11 cellular contexts compared by ENCODE assay signal in genomic region chr21:44444286-44444931, GRCh38. TPM values are rescaled to one million over a fixed set of nuclear protein-coding genes. Genes with fewer than 3 reads are reported as not detected.
DNase-seq lines count a peak whose midpoint lies in the region; ATAC-seq, FAIRE-seq and TF ChIP-seq lines count a peak whose summit lies in the region.
"Had no signal": no experiment of that assay in that cellular context is flagged by ENCODE, and none has a peak within 500 bp of the region (broad histone marks: within the 10 kb centered on the region; RNA-seq: fewer than 3 reads in every experiment).

No MANE protein-coding gene starts in this region.

- no peaks in the 10 kb centered on the region for H3K79me2 ChIP-seq in OCI-LY1 (ENCODE audit: insufficient read depth, low read length)

- no peak overlapping the region for H3K9ac ChIP-seq in OCI-LY1 (ENCODE audit: low read length)

- H3K4me3 ChIP-seq in A549 (no peak overlapping the region), OCI-LY1 (ENCODE audit: low read depth, low read length, poor library complexity, severe bottlenecking) (no peak overlapping the region), coronary artery (no peak overlapping the region)

- CTCF ChIA-PET in A549 (lab: Yijun Ruan, JAX): interaction anchor here (0.5 to 0.9 kb wide), 2 partner anchors 38 to 278 kb away, joined by 3 to 4 read pairs; no protein-coding TSS in a partner anchor

- peak in 1 of 2 experiments; percentile 13 for DNase-seq in A549 (ENCODE audit: low read depth in 1 of 2, low spot score in 1 of 2)
- DNase-seq in ELR (ENCODE audit: low read depth): peak; percentile 6
- peak; percentile 35 for DNase-seq in iPS DF 19.7 (ENCODE audit: low read depth, low spot score)
- no peak for DNase-seq in GM03348 (ENCODE audit: low spot score)
- DNase-seq in GM12891 (ENCODE audit: insufficient read length, low spot score): no peak
- no peak for DNase-seq in DMS79 (lab: John Stamatoyannopoulos, UW)
- no peak for DNase-seq in coronary artery (ENCODE audit: low spot score)
- DNase-seq: foreskin melanocyte, NCI-H1417 treated with DMSO at 0.1 percent for 48 hours, retina had no signal

- no peaks in the 10 kb centered on the region for H3F3A ChIP-seq in OCI-LY1 (ENCODE audit: insufficient read depth, low read length)

- H3K27me3 ChIP-seq in OCI-LY1 (ENCODE audit: insufficient read depth, low read length): no peaks in the 10 kb centered on the region

- FAIRE-seq in A549 (lab: Jason Lieb, UNC) (no peak), GM12891 (lab: Jason Lieb, UNC) (no peak)

- H3K4me1 ChIP-seq in A549: no peaks in the 10 kb centered on the region
- H3K4me1 ChIP-seq in OCI-LY1 (ENCODE audit: insufficient read depth, low read length, severe bottlenecking): no peaks in the 10 kb centered on the region

- no peaks in the 10 kb centered on the region for H3K36me3 ChIP-seq in OCI-LY1 (ENCODE audit: insufficient read depth, low read length)

- TF ChIP-seq POLR2A in A549 (IDR thresholded peaks at IDR 0.05; ENCODE audit: low read length) (no peak), GM12891 (IDR thresholded peaks at IDR 0.05; ENCODE audit: low read depth, low read length) (no peak)

- POLR2A ChIA-PET in A549 (lab: Yijun Ruan, JAX): no interaction called here

- no peak for TF ChIP-seq RAD21 in A549 (conservative IDR thresholded peaks at IDR 0.05 in 1 of 2, IDR thresholded peaks at IDR 0.05 in 1 of 2)

- no peak for TF ChIP-seq CTCF in A549 (IDR thresholded peaks at IDR 0.05)
- TF ChIP-seq CTCF in OCI-LY1 (IDR thresholded peaks at IDR 0.05; ENCODE audit: low read length): peak; percentile 48
- TF ChIP-seq CTCF in coronary artery (IDR thresholded peaks at IDR 0.05): no peak

- H4K20me1 ChIP-seq in OCI-LY1 (ENCODE audit: insufficient read depth, low read length): no peaks in the 10 kb centered on the region

- H3K9me3 ChIP-seq in A549 (no peaks in the 10 kb centered on the region), OCI-LY1 (ENCODE audit: low read length) (no peaks in the 10 kb centered on the region)

- H2AFZ ChIP-seq in OCI-LY1 (ENCODE audit: low read length): no peak overlapping the region

- no peak for TF ChIP-seq EP300 in A549 (IDR thresholded peaks at IDR 0.05)

- H3K4me2 ChIP-seq in A549: no peak overlapping the region
- no peak overlapping the region for H3K4me2 ChIP-seq in OCI-LY1 (ENCODE audit: low read length)

- H3K27ac ChIP-seq in A549 (no peak overlapping the region), OCI-LY1 (ENCODE audit: low read depth, low read length, poor library complexity, severe bottlenecking) (no peak overlapping the region), coronary artery (no peak overlapping the region)

- 58% methylated on average over 19 of the region's 21 CpGs for WGBS in A549 (ENCODE audit: missing lambda C conversion rate)

- peak; percentile 42 to 85; a peak in 3 of 6 replicates for ATAC-seq in A549

- no peaks in the 10 kb centered on the region for H3K9me2 ChIP-seq in OCI-LY1 (ENCODE audit: low read depth, low read length)

TF ChIP-seq in A549, 52 proteins besides CTCF, POLR2A, EP300 and RAD21:
- TF ChIP-seq EHMT2 (IDR thresholded peaks at IDR 0.05; ENCODE audit: low read depth): no peak
- no peak for TF ChIP-seq MAZ (IDR thresholded peaks at IDR 0.05; ENCODE audit: borderline replicate concordance, low read depth, low read length)
- TF ChIP-seq RFX5 (IDR thresholded peaks at IDR 0.05): no peak
- TF ChIP-seq CHD4 (IDR thresholded peaks at IDR 0.05; ENCODE audit: borderline replicate concordance): no peak
- no peak for TF ChIP-seq NPAS2 (CRISPR knock-in tag; IDR thresholded peaks at IDR 0.05; ENCODE audit: borderline replicate concordance)
- no peak for TF ChIP-seq CBX8 (IDR thresholded peaks at IDR 0.05)
- no peak for TF ChIP-seq HOXB13 (CRISPR knock-in tag; IDR thresholded peaks at IDR 0.05; ENCODE audit: low read depth)
- no peak for TF ChIP-seq KDM1A (IDR thresholded peaks at IDR 0.05; ENCODE audit: low read depth)
- TF ChIP-seq JUN (IDR thresholded peaks at IDR 0.05): no peak
- no peak for TF ChIP-seq RARB (CRISPR knock-in tag; IDR thresholded peaks at IDR 0.05)
- TF ChIP-seq CEBPB (IDR thresholded peaks at IDR 0.05): no peak

TF ChIP-seq in GM12891, 5 proteins besides CTCF, POLR2A, EP300 and RAD21:
- no peak for TF ChIP-seq SPI1 (IDR thresholded peaks at IDR 0.05; ENCODE audit: low read depth, low read length)
- TF ChIP-seq POLR2AphosphoS5 (IDR thresholded peaks at IDR 0.05; ENCODE audit: low read depth, low read length): no peak
- TF ChIP-seq TAF1 (IDR thresholded peaks at IDR 0.05; ENCODE audit: low read depth, low read length): no peak
- no peak for TF ChIP-seq PAX5 (IDR thresholded peaks at IDR 0.05; ENCODE audit: insufficient read depth, low read length, severe bottlenecking)
- no peak for TF ChIP-seq POU2F2 (IDR thresholded peaks at IDR 0.05; ENCODE audit: low read depth, low read length)

RNA-seq across cellular contexts. Expression of gene LRRC3, which starts 10.9 kb away (rescaled TPM):
- polyA plus RNA-seq in A549 (2011; rRNA removed) (0.59 and 0.66 TPM in 2 replicates), A549 (2017; fragmentation: RNase III; extraction: RNeasy Plus Mini Kit Qiagen cat#74134 plus additional on column Dnase treatment) (0.96 to 1.1 TPM (median 1.1 TPM) in 3 replicates)
- polyA plus RNA-seq in A549 (2012; cell fraction: cytosol; rRNA removed): 0.94 and 1.4 TPM in 2 replicates
- polyA plus RNA-seq in A549 (2012; cell fraction: nucleus; rRNA removed): 1.6 and 1.7 TPM in 2 replicates
- 0.74 and 0.83 TPM in 2 replicates for polyA minus RNA-seq in A549 (2011; rRNA and poly(A)+ RNA removed)
- polyA plus RNA-seq in GM12891 (2012; ENCODE audit: low read depth, missing spikeins): 0.37 TPM

Comparison
In these comparisons a context has a peak if more than half of its experiments do, and no peak if none do; other contexts are left out.
1. DNase-seq: peak in ELR (single experiment) and iPS DF 19.7 (single experiment); none in GM03348 (single experiment), GM12891 (single experiment), DMS79 (single experiment) and coronary artery (single experiment).